ENCODE assay signal across 2 cellular contexts in the genomic region with DNA sequence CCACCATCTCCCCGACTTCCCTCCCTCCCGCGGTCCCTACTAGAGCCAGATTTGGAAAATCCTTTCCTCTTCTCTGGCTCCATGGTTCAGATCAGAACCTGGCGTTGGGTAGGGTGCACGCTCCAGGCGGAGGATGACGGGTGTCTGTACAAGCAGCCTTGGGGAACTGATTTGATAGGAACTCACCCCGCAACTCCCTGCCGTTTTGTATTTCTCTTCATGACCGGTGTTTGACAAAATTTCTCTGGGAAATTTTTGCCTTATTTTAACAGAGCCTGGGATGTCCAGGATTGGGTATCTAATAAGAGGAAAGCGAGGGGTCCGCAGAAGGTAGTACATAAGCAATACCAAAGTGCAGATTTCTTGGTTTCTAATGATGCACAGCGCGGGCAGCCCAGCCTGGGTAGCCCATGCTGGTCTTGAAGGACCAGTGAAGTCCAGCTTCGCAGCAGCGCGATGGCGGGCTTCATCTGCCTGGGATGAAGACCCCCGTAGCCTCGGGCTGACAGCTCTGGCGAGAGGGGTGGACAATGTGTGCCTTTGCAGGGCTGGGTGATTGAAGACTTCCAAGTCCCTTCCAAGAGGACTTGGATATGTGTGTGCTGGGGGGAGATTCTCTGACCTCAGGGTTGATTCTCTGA.
TF ChIP-seq lines count a peak whose summit lies in the region.

No MANE protein-coding gene starts in this region.

TF ChIP-seq in SK-N-SH, 30 proteins besides CTCF, POLR2A, EP300 and RAD21 (continued from another document):
- TF ChIP-seq CHD2 (IDR thresholded peaks at IDR 0.05; ENCODE audit: low read length, partially characterized antibody) (no peak), YY1 (IDR thresholded peaks at IDR 0.05; ENCODE audit: low read depth) (no peak), MEF2A (IDR thresholded peaks at IDR 0.05; ENCODE audit: borderline replicate concordance, low read depth) (no peak), SMC3 (IDR thresholded peaks at IDR 0.05; ENCODE audit: low read depth, low read length) (no peak), EZH2phosphoT487 (IDR thresholded peaks at IDR 0.05; ENCODE audit: borderline replicate concordance, low read depth) (no peak), POLR2AphosphoS5 (IDR thresholded peaks at IDR 0.05; ENCODE audit: low read depth, low read length) (no peak), TCF12 (IDR thresholded peaks at IDR 0.05) (no peak)
- TF ChIP-seq, protein P1, sequence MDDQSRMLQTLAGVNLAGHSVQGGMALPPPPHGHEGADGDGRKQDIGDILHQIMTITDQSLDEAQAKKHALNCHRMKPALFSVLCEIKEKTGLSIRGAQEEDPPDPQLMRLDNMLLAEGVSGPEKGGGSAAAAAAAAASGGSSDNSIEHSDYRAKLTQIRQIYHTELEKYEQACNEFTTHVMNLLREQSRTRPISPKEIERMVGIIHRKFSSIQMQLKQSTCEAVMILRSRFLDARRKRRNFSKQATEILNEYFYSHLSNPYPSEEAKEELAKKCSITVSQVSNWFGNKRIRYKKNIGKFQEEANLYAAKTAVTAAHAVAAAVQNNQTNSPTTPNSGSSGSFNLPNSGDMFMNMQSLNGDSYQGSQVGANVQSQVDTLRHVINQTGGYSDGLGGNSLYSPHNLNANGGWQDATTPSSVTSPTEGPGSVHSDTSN (IDR thresholded peaks at IDR 0.05): no peak
- TF ChIP-seq, protein P2, sequence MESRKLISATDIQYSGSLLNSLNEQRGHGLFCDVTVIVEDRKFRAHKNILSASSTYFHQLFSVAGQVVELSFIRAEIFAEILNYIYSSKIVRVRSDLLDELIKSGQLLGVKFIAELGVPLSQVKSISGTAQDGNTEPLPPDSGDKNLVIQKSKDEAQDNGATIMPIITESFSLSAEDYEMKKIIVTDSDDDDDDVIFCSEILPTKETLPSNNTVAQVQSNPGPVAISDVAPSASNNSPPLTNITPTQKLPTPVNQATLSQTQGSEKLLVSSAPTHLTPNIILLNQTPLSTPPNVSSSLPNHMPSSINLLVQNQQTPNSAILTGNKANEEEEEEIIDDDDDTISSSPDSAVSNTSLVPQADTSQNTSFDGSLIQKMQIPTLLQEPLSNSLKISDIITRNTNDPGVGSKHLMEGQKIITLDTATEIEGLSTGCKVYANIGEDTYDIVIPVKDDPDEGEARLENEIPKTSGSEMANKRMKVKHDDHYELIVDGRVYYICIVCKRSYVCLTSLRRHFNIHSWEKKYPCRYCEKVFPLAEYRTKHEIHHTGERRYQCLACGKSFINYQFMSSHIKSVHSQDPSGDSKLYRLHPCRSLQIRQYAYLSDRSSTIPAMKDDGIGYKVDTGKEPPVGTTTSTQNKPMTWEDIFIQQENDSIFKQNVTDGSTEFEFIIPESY (IDR thresholded peaks at IDR 0.05; ENCODE audit: borderline replicate concordance, low read depth): no peak
TF ChIP-seq in SK-N-SH: peak in this region for 0.

TF ChIP-seq in SK-N-SH treated with all-trans-retinoic acid at 6 μM for 48 hours, 23 proteins besides CTCF, POLR2A, EP300 and RAD21 (continued from another document):
- TF ChIP-seq, protein P3, sequence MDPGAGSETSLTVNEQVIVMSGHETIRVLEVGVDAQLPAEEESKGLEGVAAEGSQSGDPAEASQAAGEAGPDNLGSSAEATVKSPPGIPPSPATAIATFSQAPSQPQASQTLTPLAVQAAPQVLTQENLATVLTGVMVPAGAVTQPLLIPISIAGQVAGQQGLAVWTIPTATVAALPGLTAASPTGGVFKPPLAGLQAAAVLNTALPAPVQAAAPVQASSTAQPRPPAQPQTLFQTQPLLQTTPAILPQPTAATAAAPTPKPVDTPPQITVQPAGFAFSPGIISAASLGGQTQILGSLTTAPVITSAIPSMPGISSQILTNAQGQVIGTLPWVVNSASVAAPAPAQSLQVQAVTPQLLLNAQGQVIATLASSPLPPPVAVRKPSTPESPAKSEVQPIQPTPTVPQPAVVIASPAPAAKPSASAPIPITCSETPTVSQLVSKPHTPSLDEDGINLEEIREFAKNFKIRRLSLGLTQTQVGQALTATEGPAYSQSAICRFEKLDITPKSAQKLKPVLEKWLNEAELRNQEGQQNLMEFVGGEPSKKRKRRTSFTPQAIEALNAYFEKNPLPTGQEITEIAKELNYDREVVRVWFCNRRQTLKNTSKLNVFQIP (CRISPR knock-in tag; IDR thresholded peaks at IDR 0.05; ENCODE audit: borderline replicate concordance, low read depth): no peak
- no peak for TF ChIP-seq RARB (CRISPR knock-in tag; IDR thresholded peaks at IDR 0.05)
